ENCODE assay signal across 1 cellular context in the genomic region with DNA sequence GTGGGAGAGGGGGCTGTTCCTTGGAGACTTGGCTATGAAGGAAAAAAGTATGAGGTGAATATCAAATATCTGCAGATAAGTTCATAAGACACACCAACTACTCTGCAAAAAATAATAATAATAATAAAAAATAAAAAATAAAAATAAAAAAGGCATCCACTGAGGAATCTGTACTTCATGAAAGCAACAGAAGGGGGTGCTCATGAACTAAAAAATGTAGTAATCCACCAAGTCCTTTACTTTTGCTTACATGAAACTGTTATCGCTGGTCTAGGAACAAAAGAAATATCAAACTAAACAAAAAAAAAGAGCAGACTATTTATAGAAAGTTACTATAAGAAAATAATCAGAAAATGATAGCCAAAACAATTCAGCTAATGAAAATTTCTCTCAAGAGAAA.
TF ChIP-seq lines count a peak whose summit lies in the region.

No MANE protein-coding gene starts in this region.

TF ChIP-seq in SK-N-SH treated with all-trans-retinoic acid at 6 μM for 48 hours, 23 proteins besides CTCF, POLR2A, EP300 and RAD21 (continued from another document):
- TF ChIP-seq, protein P1, sequence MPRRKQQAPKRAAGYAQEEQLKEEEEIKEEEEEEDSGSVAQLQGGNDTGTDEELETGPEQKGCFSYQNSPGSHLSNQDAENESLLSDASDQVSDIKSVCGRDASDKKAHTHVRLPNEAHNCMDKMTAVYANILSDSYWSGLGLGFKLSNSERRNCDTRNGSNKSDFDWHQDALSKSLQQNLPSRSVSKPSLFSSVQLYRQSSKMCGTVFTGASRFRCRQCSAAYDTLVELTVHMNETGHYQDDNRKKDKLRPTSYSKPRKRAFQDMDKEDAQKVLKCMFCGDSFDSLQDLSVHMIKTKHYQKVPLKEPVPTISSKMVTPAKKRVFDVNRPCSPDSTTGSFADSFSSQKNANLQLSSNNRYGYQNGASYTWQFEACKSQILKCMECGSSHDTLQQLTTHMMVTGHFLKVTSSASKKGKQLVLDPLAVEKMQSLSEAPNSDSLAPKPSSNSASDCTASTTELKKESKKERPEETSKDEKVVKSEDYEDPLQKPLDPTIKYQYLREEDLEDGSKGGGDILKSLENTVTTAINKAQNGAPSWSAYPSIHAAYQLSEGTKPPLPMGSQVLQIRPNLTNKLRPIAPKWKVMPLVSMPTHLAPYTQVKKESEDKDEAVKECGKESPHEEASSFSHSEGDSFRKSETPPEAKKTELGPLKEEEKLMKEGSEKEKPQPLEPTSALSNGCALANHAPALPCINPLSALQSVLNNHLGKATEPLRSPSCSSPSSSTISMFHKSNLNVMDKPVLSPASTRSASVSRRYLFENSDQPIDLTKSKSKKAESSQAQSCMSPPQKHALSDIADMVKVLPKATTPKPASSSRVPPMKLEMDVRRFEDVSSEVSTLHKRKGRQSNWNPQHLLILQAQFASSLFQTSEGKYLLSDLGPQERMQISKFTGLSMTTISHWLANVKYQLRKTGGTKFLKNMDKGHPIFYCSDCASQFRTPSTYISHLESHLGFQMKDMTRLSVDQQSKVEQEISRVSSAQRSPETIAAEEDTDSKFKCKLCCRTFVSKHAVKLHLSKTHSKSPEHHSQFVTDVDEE (CRISPR knock-in tag; IDR thresholded peaks at IDR 0.05): no peak
- TF ChIP-seq OSR1 (CRISPR knock-in tag; IDR thresholded peaks at IDR 0.05): no peak
- TF ChIP-seq, protein P2, sequence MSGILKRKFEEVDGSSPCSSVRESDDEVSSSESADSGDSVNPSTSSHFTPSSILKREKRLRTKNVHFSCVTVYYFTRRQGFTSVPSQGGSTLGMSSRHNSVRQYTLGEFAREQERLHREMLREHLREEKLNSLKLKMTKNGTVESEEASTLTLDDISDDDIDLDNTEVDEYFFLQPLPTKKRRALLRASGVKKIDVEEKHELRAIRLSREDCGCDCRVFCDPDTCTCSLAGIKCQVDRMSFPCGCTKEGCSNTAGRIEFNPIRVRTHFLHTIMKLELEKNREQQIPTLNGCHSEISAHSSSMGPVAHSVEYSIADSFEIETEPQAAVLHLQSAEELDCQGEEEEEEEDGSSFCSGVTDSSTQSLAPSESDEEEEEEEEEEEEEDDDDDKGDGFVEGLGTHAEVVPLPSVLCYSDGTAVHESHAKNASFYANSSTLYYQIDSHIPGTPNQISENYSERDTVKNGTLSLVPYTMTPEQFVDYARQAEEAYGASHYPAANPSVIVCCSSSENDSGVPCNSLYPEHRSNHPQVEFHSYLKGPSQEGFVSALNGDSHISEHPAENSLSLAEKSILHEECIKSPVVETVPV (CRISPR knock-in tag; IDR thresholded peaks at IDR 0.05): no peak
- no peak for TF ChIP-seq BACH2 (CRISPR knock-in tag; IDR thresholded peaks at IDR 0.05; ENCODE audit: borderline replicate concordance)
- no peak for TF ChIP-seq TOX (CRISPR knock-in tag; IDR thresholded peaks at IDR 0.05; ENCODE audit: borderline replicate concordance)
- no peak for TF ChIP-seq SNAI2 (CRISPR knock-in tag; IDR thresholded peaks at IDR 0.05)
- no peak for TF ChIP-seq ZC3H10 (CRISPR knock-in tag; IDR thresholded peaks at IDR 0.05)
